ENCODE assay signal across 1 cellular context in genomic region chr9:112559629-112560413, GRCh38.
TF ChIP-seq lines count a peak whose summit lies in the region.

No MANE protein-coding gene starts in this region.

TF ChIP-seq in K562, 482 proteins besides CTCF, POLR2A, EP300 and RAD21 (continued from another document and continues in another):
- TF ChIP-seq HOMEZ (CRISPR knock-in tag; IDR thresholded peaks at IDR 0.05) = no peak
- TF ChIP-seq ZHX1 (conservative IDR thresholded peaks at IDR 0.05; ENCODE audit: low read length) = no peak
- no peak for TF ChIP-seq WHSC1 (IDR thresholded peaks at IDR 0.05; ENCODE audit: low read length)
- peak; percentile 81 for TF ChIP-seq JUND (IDR thresholded peaks at IDR 0.05; ENCODE audit: borderline replicate concordance, low read depth, low read length)
- TF ChIP-seq JUND (tag; IDR thresholded peaks at IDR 0.05; ENCODE audit: borderline replicate concordance, low read depth, low read length) = peak; percentile 55; the same call in 1 of the 3 replicates
- TF ChIP-seq ELK1 (CRISPR knock-in tag; IDR thresholded peaks at IDR 0.05) = no peak
- TF ChIP-seq NBN (IDR thresholded peaks at IDR 0.05; ENCODE audit: low read depth) = peak; percentile 85
- TF ChIP-seq ZNF76 (CRISPR knock-in tag; IDR thresholded peaks at IDR 0.05; ENCODE audit: borderline replicate concordance) = no peak
- TF ChIP-seq ZBTB7A (IDR thresholded peaks at IDR 0.05; ENCODE audit: borderline replicate concordance, control insufficient read depth, low read depth, low read length) = no peak
- TF ChIP-seq FOXP4 (CRISPR knock-in tag; IDR thresholded peaks at IDR 0.05; ENCODE audit: borderline replicate concordance) = no peak
- no peak for TF ChIP-seq EWSR1 (IDR thresholded peaks at IDR 0.05; ENCODE audit: borderline replicate concordance, low read depth, partially characterized antibody)
- TF ChIP-seq U2AF1 (optimal IDR thresholded peaks at IDR 0.05; ENCODE audit: low read depth, low read length) = no peak
- TF ChIP-seq ZNF507 (tag; conservative IDR thresholded peaks at IDR 0.05) = no peak
- no peak for TF ChIP-seq CREB3L1 (IDR thresholded peaks at IDR 0.05; ENCODE audit: borderline replicate concordance, low read depth)
- TF ChIP-seq MTA2 (IDR thresholded peaks at IDR 0.05; ENCODE audit: low read depth) = 0 out of 2 replicates have a peak, but pooled peaks have one; percentile 26
- TF ChIP-seq SRSF9 (IDR thresholded peaks at IDR 0.05; ENCODE audit: borderline replicate concordance, low read depth, low read length) = no peak
- TF ChIP-seq TEAD4 (IDR thresholded peaks at IDR 0.05; ENCODE audit: low read length) = no peak
- TF ChIP-seq TEAD4 (CRISPR knock-in tag; IDR thresholded peaks at IDR 0.05; ENCODE audit: borderline replicate concordance) = no peak
- TF ChIP-seq HMGXB4 (CRISPR knock-in tag; IDR thresholded peaks at IDR 0.05) = no peak
- no peak for TF ChIP-seq OTX1 (CRISPR knock-in tag; IDR thresholded peaks at IDR 0.05)
- no peak for TF ChIP-seq CREB5 (CRISPR knock-in tag; IDR thresholded peaks at IDR 0.05)
- TF ChIP-seq BHLHE40 (IDR thresholded peaks at IDR 0.05; ENCODE audit: low read length) = no peak
- TF ChIP-seq ARID3A (IDR thresholded peaks at IDR 0.05; ENCODE audit: borderline replicate concordance, low read depth, low read length) = 0 out of 2 replicates have a peak, but pooled peaks have one; percentile 8
- TF ChIP-seq ZNF717 (CRISPR knock-in tag; IDR thresholded peaks at IDR 0.05) = no peak
- TF ChIP-seq NFRKB (IDR thresholded peaks at IDR 0.05; ENCODE audit: low read depth) = no peak
- TF ChIP-seq NEUROD1 (IDR thresholded peaks at IDR 0.05; ENCODE audit: borderline replicate concordance, low read depth, low read length, partially characterized antibody) = no peak
- no peak for TF ChIP-seq STAT6 (CRISPR knock-in tag; IDR thresholded peaks at IDR 0.05)
- no peak for TF ChIP-seq HIVEP1 (CRISPR knock-in tag; IDR thresholded peaks at IDR 0.05)
- no peak for TF ChIP-seq KAT7 (CRISPR knock-in tag; IDR thresholded peaks at IDR 0.05; ENCODE audit: borderline replicate concordance)
- TF ChIP-seq VEZF1 (CRISPR knock-in tag; IDR thresholded peaks at IDR 0.05) = no peak
- peak in 1 of 2 experiments; percentile 73; a peak in 1 of 4 replicates for TF ChIP-seq FOXK2 (conservative IDR thresholded peaks at IDR 0.05 in 1 of 2, IDR thresholded peaks at IDR 0.05 in 1 of 2; ENCODE audit: low read depth in 2 of 2)
- TF ChIP-seq DEAF1 (CRISPR knock-in tag; IDR thresholded peaks at IDR 0.05) = no peak
- no peak for TF ChIP-seq KDM5B (IDR thresholded peaks at IDR 0.05; ENCODE audit: insufficient replicate concordance, low read depth, low read length)
- TF ChIP-seq SIN3A (IDR thresholded peaks at IDR 0.05; ENCODE audit: borderline replicate concordance in 2 of 2, control insufficient read depth in 1 of 2, low read depth in 2 of 2, low read length in 2 of 2) = no peak
- no peak for TF ChIP-seq SRSF3 (IDR thresholded peaks at IDR 0.05; ENCODE audit: insufficient read depth, low read length)
- no peak for TF ChIP-seq KLF16 (IDR thresholded peaks at IDR 0.05)
- no peak for TF ChIP-seq ZNF184 (CRISPR knock-in tag; IDR thresholded peaks at IDR 0.05)
- no peak for TF ChIP-seq ZNF644 (tag; IDR thresholded peaks at IDR 0.05; ENCODE audit: low read depth)
- no peak for TF ChIP-seq KLF13 (tag; IDR thresholded peaks at IDR 0.05; ENCODE audit: borderline replicate concordance, low read depth)
- no peak for TF ChIP-seq GTF2A2 (tag; IDR thresholded peaks at IDR 0.05)
- peak; percentile 83; the same call in 1 of the 2 replicates for TF ChIP-seq LARP7 (IDR thresholded peaks at IDR 0.05)
- TF ChIP-seq SNRNP70 (optimal IDR thresholded peaks at IDR 0.05; ENCODE audit: low read depth, low read length) = no peak
